ENCODE assay signal across 18 cellular contexts in genomic region chr6:89955364-89955763, GRCh38.
DNase-seq lines count a peak whose midpoint lies in the region; ATAC-seq and TF ChIP-seq lines count a peak whose summit lies in the region.
"Had no signal": no experiment of that assay in that cellular context is flagged by ENCODE, and none has a peak within 500 bp of the region (broad histone marks: within the 10 kb centered on the region; RNA-seq: fewer than 3 reads in every experiment).

No MANE protein-coding gene starts in this region.

- no peak overlapping the region for H3K4me3 ChIP-seq in CD4-positive, CD25-positive, alpha-beta regulatory T cell (ENCODE audit: low read depth, low read length)
- H3K4me3 ChIP-seq: GM23248, smooth muscle cell, stomach, transverse colon had no signal

- ATAC-seq in CD4-positive, CD25-positive, alpha-beta regulatory T cell (ENCODE audit: low read depth in 2 of 2), result no peak
- ATAC-seq in activated CD8-positive, alpha-beta T cell treated with anti-CD3 and anti-CD28 coated beads for 36 hours, result no peak
- no peak for ATAC-seq in GM19467 (IDR thresholded peaks at IDR 0.05; ENCODE audit: unreplicated experiment)

- no peak for DNase-seq in T-helper 2 cell treated with Interferon-gamma antibody and Interleukin-4, amounts not matched to agents 5 μg/mL and 100 μg/mL, for 36 hours (ENCODE audit: low spot score)
- no peak for DNase-seq in T-helper 2 cell
- no peak for DNase-seq in CD4-positive, CD25-positive, alpha-beta regulatory T cell
- no peak for DNase-seq in activated CD8-positive, alpha-beta T cell treated with anti-CD3 and anti-CD28 coated beads for 36 hours
- DNase-seq in mesenteric fat pad (ENCODE audit: low spot score), result peak; percentile 22
- DNase-seq in NCI-H510A (lab: John Stamatoyannopoulos, UW), result no peak
- DNase-seq in DMS79 (lab: John Stamatoyannopoulos, UW), result no peak
- DNase-seq: 8988T, GM23248, kidney glomerular epithelial cell, NCI-H1092 treated with DMSO at 0.1 percent for 48 hours, NCI-H1930, NCI-H2227 treated with DMSO at 0.1 percent for 48 hours, NCI-H774, stomach, transverse colon had no signal

- peaks cover 27% of the 10 kb centered on the region for H3K36me3 Mint-ChIP-seq in T-helper 2 cell treated with Interferon-gamma antibody and Interleukin-4, amounts not matched to agents 5 μg/mL and 100 μg/mL, for 36 hours (ENCODE audit: low read depth)
- peaks cover 18% of the 10 kb centered on the region for H3K36me3 Mint-ChIP-seq in CD4-positive, CD25-positive, alpha-beta regulatory T cell
- H3K36me3 Mint-ChIP-seq in activated CD8-positive, alpha-beta T cell treated with anti-CD3 and anti-CD28 coated beads for 36 hours (ENCODE audit: low read depth), result peaks cover 65% of the 10 kb centered on the region

- H3K27me3 ChIP-seq in CD4-positive, CD25-positive, alpha-beta regulatory T cell (ENCODE audit: control insufficient read depth, insufficient read depth, low read length), result no peaks in the 10 kb centered on the region
- H3K27me3 ChIP-seq: stomach, transverse colon had no signal

- H3K27ac Mint-ChIP-seq in T-helper 2 cell treated with Interferon-gamma antibody and Interleukin-4, amounts not matched to agents 5 μg/mL and 100 μg/mL, for 36 hours, result peak overlapping the region; percentile 81
- peak overlapping the region; percentile 63 to 95 (median 82) for H3K27ac Mint-ChIP-seq in CD4-positive, CD25-positive, alpha-beta regulatory T cell
- H3K27ac Mint-ChIP-seq in activated CD8-positive, alpha-beta T cell treated with anti-CD3 and anti-CD28 coated beads for 36 hours, result peak overlapping the region; percentile 90

- POLR2A ChIA-PET in activated CD8-positive, alpha-beta T cell treated with anti-CD3 and anti-CD28 coated beads for 36 hours (lab: Charles Lee), result interaction anchor here (0.8 to 1.3 kb wide), 9 partner anchors 10 to 279 kb away, joined by 3 to 5 read pairs (median 3); no protein-coding TSS in a partner anchor

- CTCF ChIA-PET in activated CD8-positive, alpha-beta T cell treated with anti-CD3 and anti-CD28 coated beads for 36 hours (lab: Charles Lee), result interaction anchor here (1.2 to 1.6 kb wide), 3 partner anchors 10 to 524 kb away, joined by 4 to 15 read pairs (median 7); no protein-coding TSS in a partner anchor

- no peaks in the 10 kb centered on the region for H3K36me3 ChIP-seq in CD4-positive, CD25-positive, alpha-beta regulatory T cell (ENCODE audit: control insufficient read depth, insufficient read depth, low read length)
- H3K36me3 ChIP-seq: transverse colon had no signal

- TF ChIP-seq CTCF in activated CD8-positive, alpha-beta T cell treated with anti-CD3 and anti-CD28 coated beads for 36 hours (IDR thresholded peaks at IDR 0.05), result no peak

- peaks cover 78% of the 10 kb centered on the region for H3K4me1 Mint-ChIP-seq in T-helper 2 cell treated with Interferon-gamma antibody and Interleukin-4, amounts not matched to agents 5 μg/mL and 100 μg/mL, for 36 hours (ENCODE audit: low read depth)
- H3K4me1 Mint-ChIP-seq in CD4-positive, CD25-positive, alpha-beta regulatory T cell, result peaks cover 13 to 66% (median 38%) of the 10 kb centered on the region in 4 donors
- peaks cover 85% of the 10 kb centered on the region for H3K4me1 Mint-ChIP-seq in activated CD8-positive, alpha-beta T cell treated with anti-CD3 and anti-CD28 coated beads for 36 hours (ENCODE audit: low read depth)

- no peak overlapping the region for H3K27ac ChIP-seq in CD4-positive, CD25-positive, alpha-beta regulatory T cell (ENCODE audit: insufficient read depth, low read length, poor library complexity, severe bottlenecking)
- H3K27ac ChIP-seq: GM23248, stomach, transverse colon had no signal

- intact Hi-C loops in activated CD8-positive, alpha-beta T cell treated with anti-CD3 and anti-CD28 coated beads for 36 hours (cut with micrococcal nuclease), result loop anchor here (10.0 kb wide), 1 partner anchor 439 kb away; no protein-coding TSS in a partner anchor

- no peaks in the 10 kb centered on the region for H3K9me3 ChIP-seq in CD4-positive, CD25-positive, alpha-beta regulatory T cell (ENCODE audit: control insufficient read depth in 2 of 2, low read length in 2 of 2)
- H3K9me3 ChIP-seq: stomach, transverse colon had no signal

- no peaks in the 10 kb centered on the region for H3K27me3 Mint-ChIP-seq in T-helper 2 cell treated with Interferon-gamma antibody and Interleukin-4, amounts not matched to agents 5 μg/mL and 100 μg/mL, for 36 hours (ENCODE audit: low read depth)
- H3K27me3 Mint-ChIP-seq in CD4-positive, CD25-positive, alpha-beta regulatory T cell, result no peaks in the 10 kb centered on the region
- H3K27me3 Mint-ChIP-seq in activated CD8-positive, alpha-beta T cell treated with anti-CD3 and anti-CD28 coated beads for 36 hours, result no peaks in the 10 kb centered on the region

- no peaks in the 10 kb centered on the region for H3K9me3 Mint-ChIP-seq in T-helper 2 cell treated with Interferon-gamma antibody and Interleukin-4, amounts not matched to agents 5 μg/mL and 100 μg/mL, for 36 hours
- no peaks in the 10 kb centered on the region for H3K9me3 Mint-ChIP-seq in CD4-positive, CD25-positive, alpha-beta regulatory T cell
- no peaks in the 10 kb centered on the region for H3K9me3 Mint-ChIP-seq in activated CD8-positive, alpha-beta T cell treated with anti-CD3 and anti-CD28 coated beads for 36 hours

- peak overlapping the region; percentile 45 for H3K4me3 Mint-ChIP-seq in T-helper 2 cell treated with Interferon-gamma antibody and Interleukin-4, amounts not matched to agents 5 μg/mL and 100 μg/mL, for 36 hours
- peak overlapping the region in 2 of 4 donors; percentile 8 to 13 for H3K4me3 Mint-ChIP-seq in CD4-positive, CD25-positive, alpha-beta regulatory T cell
- H3K4me3 Mint-ChIP-seq in activated CD8-positive, alpha-beta T cell treated with anti-CD3 and anti-CD28 coated beads for 36 hours, result peak overlapping the region; percentile 21

- peaks cover 24% of the 10 kb centered on the region for H3K4me1 ChIP-seq in CD4-positive, CD25-positive, alpha-beta regulatory T cell (ENCODE audit: control insufficient read depth, insufficient read depth, low read length, poor library complexity, severe bottlenecking)
- H3K4me1 ChIP-seq: transverse colon had no signal
